Comparison of ENCODE assay signal across 8 cellular contexts in the genomic region with DNA sequence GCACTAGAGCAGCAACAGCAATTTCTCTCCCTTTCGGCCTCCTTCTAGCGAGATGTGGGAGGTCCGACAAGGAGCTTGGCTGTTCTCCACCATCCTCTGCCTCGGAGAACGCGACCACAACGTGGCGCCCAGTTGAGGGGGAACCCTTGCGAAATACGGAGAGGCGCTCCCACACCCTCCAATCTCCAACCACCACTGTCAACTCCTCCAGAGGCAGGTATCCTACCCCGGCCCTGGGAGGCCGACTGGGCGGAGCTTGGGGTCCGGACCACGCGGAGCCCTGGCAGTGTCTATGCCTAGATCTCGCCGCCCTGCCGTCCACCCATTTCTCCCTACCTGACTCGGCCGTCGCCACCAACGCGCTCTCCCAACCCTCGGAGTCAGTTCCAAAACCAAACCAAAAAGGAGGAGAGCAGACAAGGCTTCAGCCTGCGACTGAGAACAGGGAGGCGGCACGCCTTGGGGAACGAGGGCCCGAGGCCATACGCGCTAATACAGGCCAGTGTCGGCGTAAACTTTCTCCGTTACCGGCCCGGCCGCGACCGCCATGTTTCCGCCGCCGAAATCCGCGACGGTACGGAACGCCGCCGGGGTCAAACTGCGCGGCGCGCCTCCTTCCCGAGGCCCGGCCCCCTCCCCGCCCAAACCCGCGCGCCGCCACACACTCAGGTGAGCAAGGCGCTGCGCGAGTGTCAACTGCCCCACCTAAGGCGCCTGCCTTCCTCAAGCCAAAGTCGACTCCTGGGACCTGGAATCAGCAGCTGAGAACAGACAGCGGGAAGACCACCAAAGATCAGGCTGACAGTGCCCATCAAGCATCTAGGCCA. TPM values are rescaled to one million over a fixed set of nuclear protein-coding genes. Genes with fewer than 3 reads are reported as not detected.
DNase-seq lines count a peak whose midpoint lies in the region; ATAC-seq, FAIRE-seq and TF ChIP-seq lines count a peak whose summit lies in the region.

A gene with protein sequence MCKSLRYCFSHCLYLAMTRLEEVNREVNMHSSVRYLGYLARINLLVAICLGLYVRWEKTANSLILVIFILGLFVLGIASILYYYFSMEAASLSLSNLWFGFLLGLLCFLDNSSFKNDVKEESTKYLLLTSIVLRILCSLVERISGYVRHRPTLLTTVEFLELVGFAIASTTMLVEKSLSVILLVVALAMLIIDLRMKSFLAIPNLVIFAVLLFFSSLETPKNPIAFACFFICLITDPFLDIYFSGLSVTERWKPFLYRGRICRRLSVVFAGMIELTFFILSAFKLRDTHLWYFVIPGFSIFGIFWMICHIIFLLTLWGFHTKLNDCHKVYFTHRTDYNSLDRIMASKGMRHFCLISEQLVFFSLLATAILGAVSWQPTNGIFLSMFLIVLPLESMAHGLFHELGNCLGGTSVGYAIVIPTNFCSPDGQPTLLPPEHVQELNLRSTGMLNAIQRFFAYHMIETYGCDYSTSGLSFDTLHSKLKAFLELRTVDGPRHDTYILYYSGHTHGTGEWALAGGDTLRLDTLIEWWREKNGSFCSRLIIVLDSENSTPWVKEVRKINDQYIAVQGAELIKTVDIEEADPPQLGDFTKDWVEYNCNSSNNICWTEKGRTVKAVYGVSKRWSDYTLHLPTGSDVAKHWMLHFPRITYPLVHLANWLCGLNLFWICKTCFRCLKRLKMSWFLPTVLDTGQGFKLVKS (minus strand): TSS at position 570 of the 827 bp plus-strand sequence. CDS start 5,568 bp downstream, outside the sequence.

- H2BK120ac ChIP-seq in H1 (replicated peaks; ENCODE audit: low read depth, low read length): peak within 1 kb of the TSS; percentile 85
- H2BK120ac ChIP-seq in mesenchymal stem cell (ENCODE audit: low read depth, low read length): peak within 1 kb of the TSS; percentile 22

- peak within 1 kb of the TSS; percentile 99 for H4K5ac ChIP-seq in H1 (ENCODE audit: insufficient read length, low read depth, low read length)

- peaks cover 0 to 13% (median 4%) of the 10 kb centered on the region in 3 donors for H3K36me3 Mint-ChIP-seq in CD8-positive, alpha-beta memory T cell

- CTCF ChIA-PET in CD8-positive, alpha-beta memory T cell (lab: Charles Lee): no interaction called here
- CTCF ChIA-PET in H1 (lab: Charles Lee; ENCODE audit: partially characterized antibody): interaction anchor here (0.7 to 1.7 kb wide), 4 partner anchors 9 to 79 kb away, joined by 3 to 7 read pairs (median 4); no protein-coding TSS in a partner anchor

- H2BK20ac ChIP-seq in H1 (ENCODE audit: low read length): peak within 1 kb of the TSS; percentile 88; the same call in 1 of the 2 replicates

- H3K14ac ChIP-seq in H1 (ENCODE audit: insufficient read length) (no peak within 1 kb of the TSS), mesenchymal stem cell (ENCODE audit: low read length in 2 of 2) (peak within 1 kb of the TSS in 1 of 2 experiments; percentile 94)

- peaks cover 22% of the 10 kb centered on the region for H3K4me1 ChIP-seq in CD8-positive, alpha-beta memory T cell (ENCODE audit: insufficient read depth, low read length)
- H3K4me1 ChIP-seq in H1 (replicated peaks in 1 of 4; ENCODE audit: control insufficient read depth in 3 of 4, insufficient read depth in 4 of 4, low read length in 3 of 4) (peaks cover 0 to 1% (median 0%) of the 10 kb centered on the region in 4 experiments; a peak in 4 of 7 replicates), mesenchymal stem cell (ENCODE audit: control insufficient read depth, insufficient read depth, low read depth, low read length) (peaks cover 3% of the 10 kb centered on the region)

- H3K9me3 ChIP-seq in CD8-positive, alpha-beta memory T cell (ENCODE audit: low read length): no peaks in the 10 kb centered on the region
- H3K9me3 ChIP-seq in H1 (ENCODE audit: insufficient read depth in 2 of 2, low read depth in 1 of 2, low read length in 1 of 2): no peaks in the 10 kb centered on the region
- H3K9me3 ChIP-seq in mesenchymal stem cell (ENCODE audit: control insufficient read depth, low read length): no peaks in the 10 kb centered on the region

- H3K4ac ChIP-seq in H1 (replicated peaks; ENCODE audit: insufficient read length, low read depth, low read length) (peak within 1 kb of the TSS; percentile 91), mesenchymal stem cell (ENCODE audit: low read depth in 1 of 2, low read length in 2 of 2) (peak within 1 kb of the TSS; percentile 15 to 85)

- H4K20me1 ChIP-seq in H1 (replicated peaks in 1 of 2; ENCODE audit: control insufficient read depth in 1 of 2, insufficient read depth in 2 of 2, low read length in 2 of 2): no peaks in the 10 kb centered on the region

- peaks cover 5% of the 10 kb centered on the region for H3K23me2 ChIP-seq in H1 (ENCODE audit: low read depth, low read length)

- H2AFZ ChIP-seq in H1 (ENCODE audit: low read length) (peak within 1 kb of the TSS; percentile 87), mesenchymal stem cell (ENCODE audit: low read depth, low read length) (peak within 1 kb of the TSS; percentile 51)

- peaks cover 42 to 50% (median 48%) of the 10 kb centered on the region in 3 donors for H3K4me1 Mint-ChIP-seq in CD8-positive, alpha-beta memory T cell

- peak within 1 kb of the TSS in 3 of 4 experiments; percentile 97 to 100 (median 98); a peak in 6 of 7 replicates for H3K9ac ChIP-seq in H1 (replicated peaks in 1 of 4; ENCODE audit: extremely low read depth in 1 of 4, low read depth in 3 of 4, low read length in 3 of 4)
- H3K9ac ChIP-seq in mesenchymal stem cell (ENCODE audit: low read length): peak within 1 kb of the TSS; percentile 97

- TF ChIP-seq EP300 in H1 (IDR thresholded peaks at IDR 0.05; ENCODE audit: borderline replicate concordance in 1 of 2, low read depth in 2 of 2, low read length in 2 of 2): peak in 1 of 2 experiments; percentile 60; a peak in 1 of 3 replicates

- peak; percentile 2 to 11; a peak in 2 of 4 replicates for TF ChIP-seq RAD21 in H1 (IDR thresholded peaks at IDR 0.05 in 1 of 2, conservative IDR thresholded peaks at IDR 0.05 in 1 of 2; ENCODE audit: low read depth in 2 of 2, low read length in 2 of 2)

- peak; percentile 80 to 89 (median 82) for DNase-seq in CD8-positive, alpha-beta memory T cell
- peak; percentile 58 to 83 for DNase-seq in HL-60 (ENCODE audit: low read depth in 1 of 2, low spot score in 1 of 2)
- DNase-seq in NOMO-1 treated with DMSO at 0.1 percent for 48 hours (lab: John Stamatoyannopoulos, UW; ENCODE audit: unreplicated experiment): peak; percentile 58
- DNase-seq in activated CD8-positive, alpha-beta memory T cell treated with anti-CD3 and anti-CD28 coated beads for 48 hours (ENCODE audit: low read depth in 2 of 3, low spot score in 2 of 3): peak; percentile 65 to 83 (median 69)
- DNase-seq in H1 (ENCODE audit: low read depth in 1 of 2, low spot score in 2 of 2): peak; percentile 46 to 87
- peak; percentile 83 for DNase-seq in mesenchymal stem cell
- DNase-seq in stimulated activated CD8-positive, alpha-beta memory T cell treated with anti-CD3 and anti-CD28 coated beads, Interleukin-12 subunit alpha, Interleukin-12 subunit beta, amount 100 ng/mL, for 24 hours (ENCODE audit: extremely low read depth): peak; percentile 63

- H3K23ac ChIP-seq in H1 (ENCODE audit: insufficient read length) (no peak within 1 kb of the TSS), mesenchymal stem cell (ENCODE audit: low read length in 2 of 2) (peak within 1 kb of the TSS in 1 of 2 experiments; percentile 5)

- H2BK12ac ChIP-seq in H1 (ENCODE audit: low read depth, low read length) (peak within 1 kb of the TSS; percentile 98), mesenchymal stem cell (ENCODE audit: low read length in 2 of 2) (peak within 1 kb of the TSS in 1 of 2 experiments; percentile 61)

- no peak for FAIRE-seq in H1 (lab: Jason Lieb, UNC)

- H4K91ac ChIP-seq in H1 (replicated peaks; ENCODE audit: insufficient read length, low read length) (peak within 1 kb of the TSS; percentile 98), mesenchymal stem cell (ENCODE audit: low read length) (peak within 1 kb of the TSS; percentile 89)

- peak within 1 kb of the TSS; percentile 99 for H3K18ac ChIP-seq in H1 (ENCODE audit: extremely low read depth, low read length)
- H3K18ac ChIP-seq in mesenchymal stem cell (ENCODE audit: low read depth in 1 of 2, low read length in 2 of 2): peak within 1 kb of the TSS; percentile 79 to 85

- H3K27ac ChIP-seq in CD8-positive, alpha-beta memory T cell (ENCODE audit: low read depth, low read length): peak within 1 kb of the TSS; percentile 81
- H3K27ac ChIP-seq in HL-60 (replicated peaks) (peak within 1 kb of the TSS; percentile 96), H1 (ENCODE audit: low read depth, low read length) (peak within 1 kb of the TSS; percentile 91), mesenchymal stem cell (ENCODE audit: low read length, poor library complexity, severe bottlenecking) (peak within 1 kb of the TSS; percentile 71)

- peak within 1 kb of the TSS; percentile 77 to 81 for H3K4me2 ChIP-seq in H1 (ENCODE audit: insufficient read depth in 1 of 2, low read depth in 2 of 2, low read length in 2 of 2)
- H3K4me2 ChIP-seq in mesenchymal stem cell (ENCODE audit: low read length, poor library complexity, severe bottlenecking): peak within 1 kb of the TSS; percentile 64

- H2AK5ac ChIP-seq in H1 (ENCODE audit: low read depth, low read length): no peak within 1 kb of the TSS
- H2AK5ac ChIP-seq in mesenchymal stem cell (ENCODE audit: low read length, severe bottlenecking): no peak within 1 kb of the TSS

- peak; percentile 47 to 90; a peak in 2 of 3 replicates for TF ChIP-seq POLR2A in H1 (IDR thresholded peaks at IDR 0.05; ENCODE audit: control extremely low read depth in 1 of 2, low read depth in 2 of 2, low read length in 2 of 2)

- H3K79me2 ChIP-seq in H1 (ENCODE audit: control insufficient read depth in 1 of 2, insufficient read depth in 2 of 2, low read length in 2 of 2): peaks cover 0 to 10% of the 10 kb centered on the region in 2 experiments; a peak in 1 of 4 replicates

- peak within 1 kb of the TSS; percentile 84 to 96 (median 90) for H3K27ac Mint-ChIP-seq in CD8-positive, alpha-beta memory T cell

- H4K8ac ChIP-seq in H1 (ENCODE audit: extremely low read depth, insufficient read depth, low read length): peak within 1 kb of the TSS; percentile 99; the same call in 1 of the 2 replicates
- H4K8ac ChIP-seq in mesenchymal stem cell (ENCODE audit: low read length): peak within 1 kb of the TSS; percentile 97

- 3% methylated on average over 54 of the region's 68 CpGs; no CpG with 5 or more reads in 1 of the 2 experiments for WGBS in H1 (ENCODE audit: extremely low coverage in 1 of 2, insufficient coverage in 1 of 2, insufficient read length in 1 of 2, insufficient replicate concordance in 2 of 2, low coverage in 1 of 2, low lambda C conversion rate in 2 of 2, missing lambda C conversion rate in 1 of 2), 2 experiments
- 3% methylated on average over 67 of the region's 68 CpGs for WGBS in mesenchymal stem cell

- POLR2A ChIA-PET in CD8-positive, alpha-beta memory T cell (lab: Charles Lee): interaction anchor here (1.5 kb wide), 1 partner anchor 149 kb away, joined by 3 read pairs; no protein-coding TSS in a partner anchor
- POLR2A ChIA-PET in H1 (lab: Charles Lee; ENCODE audit: partially characterized antibody): interaction anchor here (0.8 to 2.8 kb wide), 16 partner anchors 8 to 232 kb away, joined by 3 to 11 read pairs (median 3); a partner anchor contains a TSS

- H2BK15ac ChIP-seq in H1 (ENCODE audit: low read length): peak within 1 kb of the TSS; percentile 96; the same call in 1 of the 2 replicates
- peak within 1 kb of the TSS; percentile 93 for H2BK15ac ChIP-seq in mesenchymal stem cell (ENCODE audit: low read depth, poor library complexity, severe bottlenecking)

- H3K4me3 Mint-ChIP-seq in CD8-positive, alpha-beta memory T cell: peak within 1 kb of the TSS; percentile 88 to 95 (median 93)

- peak within 1 kb of the TSS; percentile 92 for H3K4me3 ChIP-seq in CD8-positive, alpha-beta memory T cell (ENCODE audit: low read length)
- H3K4me3 ChIP-seq in HL-60 (replicated peaks; ENCODE audit: insufficient read depth, low read length) (peak within 1 kb of the TSS; percentile 82), H1 (ENCODE audit: extremely low read depth in 1 of 4, insufficient read depth in 2 of 4, low read depth in 3 of 4, low read length in 4 of 4) (peak within 1 kb of the TSS; percentile 72 to 89 (median 88)), mesenchymal stem cell (ENCODE audit: insufficient read depth in 1 of 2, low read depth in 1 of 2, low read length in 2 of 2) (peak within 1 kb of the TSS; percentile 76 to 92)

- H3K79me1 ChIP-seq in H1 (ENCODE audit: low read depth, low read length) (no peaks in the 10 kb centered on the region; the same call in 1 of the 2 replicates), mesenchymal stem cell (replicated peaks; ENCODE audit: low read length, poor library complexity, severe bottlenecking) (peaks cover 7% of the 10 kb centered on the region)

- no peaks in the 10 kb centered on the region for H3K9me3 Mint-ChIP-seq in CD8-positive, alpha-beta memory T cell

- TF ChIP-seq CTCF in HL-60 (IDR thresholded peaks at IDR 0.05; ENCODE audit: insufficient read depth, low read length): no peak
- peak in 1 of 3 experiments; percentile 10; a peak in 1 of 4 replicates for TF ChIP-seq CTCF in H1 (IDR thresholded peaks at IDR 0.05; ENCODE audit: control extremely low read depth in 1 of 3, insufficient read depth in 1 of 3, low read depth in 1 of 3, low read length in 3 of 3)

- ATAC-seq in GM19455 (IDR thresholded peaks at IDR 0.05; ENCODE audit: unreplicated experiment): peak; percentile 90

- no peaks in the 10 kb centered on the region for H3K27me3 Mint-ChIP-seq in CD8-positive, alpha-beta memory T cell

- peak within 1 kb of the TSS; percentile 90 for H3K56ac ChIP-seq in H1 (replicated peaks; ENCODE audit: insufficient read length, low read depth, low read length)

- no peaks in the 10 kb centered on the region for H3K27me3 ChIP-seq in CD8-positive, alpha-beta memory T cell (ENCODE audit: insufficient read depth, low read length, poor library complexity, severe bottlenecking)
- H3K27me3 ChIP-seq in HL-60 (ENCODE audit: insufficient read depth, poor library complexity, severe bottlenecking): no peaks in the 10 kb centered on the region
- H3K27me3 ChIP-seq in H1 (replicated peaks in 1 of 4; ENCODE audit: control insufficient read depth in 3 of 4, extremely low read depth in 1 of 4, insufficient read depth in 3 of 4, low read length in 3 of 4): no peaks in the 10 kb centered on the region; a peak in 1 of 7 replicates
- H3K27me3 ChIP-seq in mesenchymal stem cell (ENCODE audit: control insufficient read depth in 1 of 2, insufficient read depth in 1 of 2, low read length in 2 of 2): no peaks in the 10 kb centered on the region

- no peaks in the 10 kb centered on the region for H3K36me3 ChIP-seq in CD8-positive, alpha-beta memory T cell (ENCODE audit: insufficient read depth, low read length)
- no peaks in the 10 kb centered on the region for H3K36me3 ChIP-seq in H1 (ENCODE audit: control insufficient read depth in 2 of 4, insufficient read depth in 4 of 4, low read length in 3 of 4)
- H3K36me3 ChIP-seq in mesenchymal stem cell (ENCODE audit: control insufficient read depth in 1 of 2, insufficient read depth in 2 of 2, low read depth in 1 of 2, low read length in 2 of 2): no peaks in the 10 kb centered on the region

- H2BK5ac ChIP-seq in H1 (ENCODE audit: low read depth, low read length): peak within 1 kb of the TSS; percentile 99
- no peak within 1 kb of the TSS for H2BK5ac ChIP-seq in mesenchymal stem cell (ENCODE audit: low read depth, low read length, poor library complexity, severe bottlenecking)

RNA-seq across cellular contexts. Expression of the gene that starts here (rescaled TPM):
- 10 to 100 TPM; 15.4 to 18.2 TPM for total RNA-seq in CD8-positive, alpha-beta memory T cell
- polyA plus RNA-seq in CD8-positive, alpha-beta memory T cell: 4.7 TPM
- total RNA-seq in H1 (2021; fragmentation: NEBNext Ultra II Directional; extraction: Animal tissue kit (Norgen Biotek cat#: 25700)): 9.9 and 11.1 TPM in 2 replicates
- polyA plus RNA-seq in H1 (2011; rRNA removed): 8.3 and 8.9 TPM in 2 replicates
- 11.1 TPM for polyA plus RNA-seq in H1 (2011; cell fraction: cytosol; rRNA removed)
- polyA plus RNA-seq in H1 (2011; cell fraction: nucleus; rRNA removed): 9.6 TPM
- polyA plus RNA-seq in H1 (2012, experiment 1 of 2): 9.4 to 13.5 TPM (median 9.8 TPM) in 4 replicates
- polyA plus RNA-seq in H1 (2012, experiment 2 of 2): 0.87 TPM
- 8.6 TPM for polyA plus RNA-seq in H1 (2013, experiment 1 of 2)
- 8.7 TPM for polyA plus RNA-seq in H1 (2013, experiment 2 of 2)
- 22.0 and 26.8 TPM in 2 replicates for polyA minus RNA-seq in H1 (2011; rRNA and poly(A)+ RNA removed)
- 9.6 TPM for polyA minus RNA-seq in H1 (2011; cell fraction: cytosol; rRNA and poly(A)+ RNA removed)
- polyA minus RNA-seq in H1 (2011; cell fraction: nucleus; rRNA and poly(A)+ RNA removed): 17.8 TPM
- polyA plus RNA-seq in mesenchymal stem cell (2013, experiment 1 of 2): 10.8 TPM
- 12.4 TPM for polyA plus RNA-seq in mesenchymal stem cell (2013, experiment 2 of 2)

Comparison
In these comparisons a context has a peak if more than half of its experiments do, and no peak if none do; other contexts are left out.
1. Peak in every context shown above with its lines: DNase-seq, ATAC-seq, H3K4me3 ChIP-seq and H3K27ac ChIP-seq.